In the genomic region with DNA sequence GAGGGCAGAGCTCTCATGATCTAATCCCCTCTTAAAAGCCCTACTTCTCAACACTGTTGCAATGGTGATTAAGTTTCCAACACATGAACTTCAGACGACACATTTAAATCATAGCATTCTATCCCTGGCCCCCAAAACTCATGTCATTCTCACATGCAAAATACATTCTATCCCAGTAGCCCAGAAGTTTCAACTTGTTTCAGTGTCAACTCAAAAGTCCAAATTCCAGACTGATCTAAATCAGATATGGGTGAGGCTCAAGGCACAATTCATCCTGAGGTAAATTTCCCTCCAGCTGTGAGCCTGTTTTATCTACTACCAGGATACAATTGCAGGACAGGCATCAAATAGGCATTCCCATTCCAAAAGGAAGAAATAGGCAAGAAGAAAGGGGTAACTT, we compare ENCODE assay signal across 29 cellular contexts.
"Had no signal": no experiment of that assay in that cellular context is flagged by ENCODE, and none has a peak within 500 bp of the region (broad histone marks: within the 10 kb centered on the region; RNA-seq: fewer than 3 reads in every experiment).

No MANE protein-coding gene starts in this region.

- H3K27ac ChIP-seq: adrenal gland, body of pancreas, coronary artery, dorsolateral prefrontal cortex, heart left ventricle, VCaP had no signal

- DNase-seq: activated CD4-positive, alpha-beta memory T cell treated with anti-CD3 and anti-CD28 coated beads, Interleukin-2, amount 10 ng/mL, durations not matched to agents 7 days and 5 days; activated CD4-positive, alpha-beta T cell treated with anti-CD3 and anti-CD28 coated beads for 1 hour; activated CD4-positive, alpha-beta T cell treated with anti-CD3 and anti-CD28 coated beads for 4 hours; activated CD4-positive, alpha-beta T cell treated with anti-CD3 and anti-CD28 coated beads, Interleukin-2, amount 10 ng/mL, durations not matched to agents 7 days and 5 days; activated CD4-positive, alpha-beta T cell treated with anti-CD3 and anti-CD28 coated beads, Interleukin-2, amount 50 U/mL, for 4 hours; activated CD8-positive, alpha-beta memory T cell treated with anti-CD3 and anti-CD28 coated beads, Interleukin-2, amount 50 U/mL, for 48 hours; activated gamma-delta T cell; activated naive CD4-positive, alpha-beta T cell; activated naive CD4-positive, alpha-beta T cell treated with anti-CD3 and anti-CD28 coated beads, Interleukin-2, amount 10 ng/mL, durations not matched to agents 7 days and 5 days; activated T-cell treated with anti-CD3 and anti-CD28 coated beads for 4 hours; activated T-cell treated with anti-CD3 and anti-CD28 coated beads, Interleukin-2, amount 50 U/mL, for 24 hours; activated T-cell treated with anti-CD3 and anti-CD28 coated beads, Interleukin-2, amount 50 U/mL, for 72 hours; adrenal gland; amygdala; aorta; body of pancreas; dorsolateral prefrontal cortex; effector memory CD4-positive, alpha-beta T cell; endodermal cell; foreskin fibroblast; heart left ventricle; T-helper 2 cell had no signal

- H3K9me3 ChIP-seq: adrenal gland, body of pancreas, heart left ventricle had no signal

- H3K27ac Mint-ChIP-seq: activated CD4-positive, alpha-beta memory T cell treated with anti-CD3 and anti-CD28 coated beads, Interleukin-2, amount 10 ng/mL, durations not matched to agents 7 days and 5 days; activated CD4-positive, alpha-beta T cell treated with anti-CD3 and anti-CD28 coated beads, Interleukin-2, amount 10 ng/mL, durations not matched to agents 7 days and 5 days; activated naive CD4-positive, alpha-beta T cell treated with anti-CD3 and anti-CD28 coated beads, Interleukin-2, amount 10 ng/mL, durations not matched to agents 7 days and 5 days; activated naive CD4-positive, alpha-beta T cell treated with anti-CD3 and anti-CD28 coated beads, Interleukin-2, amount 50 U/mL, for 72 hours; activated T-cell treated with anti-CD3 and anti-CD28 coated beads, Interleukin-2, amount 50 U/mL, for 24 hours; activated T-cell treated with anti-CD3 and anti-CD28 coated beads, Interleukin-2, amount 50 U/mL, for 72 hours; dendritic cell treated with granulocyte-macrophage colony-stimulating factor and Interleukin-4, amounts not matched to agents 40 ng/mL and 50 ng/mL, for 4 days; endodermal cell; WTC11 had no signal

- H3K4me1 Mint-ChIP-seq: activated CD4-positive, alpha-beta T cell treated with anti-CD3 and anti-CD28 coated beads, Interleukin-2, amount 10 ng/mL, durations not matched to agents 7 days and 5 days; activated naive CD4-positive, alpha-beta T cell treated with anti-CD3 and anti-CD28 coated beads, Interleukin-2, amount 10 ng/mL, durations not matched to agents 7 days and 5 days; central memory CD8-positive, alpha-beta T cell; endodermal cell; WTC11 had no signal

- H3K27me3 Mint-ChIP-seq: activated CD4-positive, alpha-beta memory T cell treated with anti-CD3 and anti-CD28 coated beads, Interleukin-2, amount 10 ng/mL, durations not matched to agents 7 days and 5 days; activated CD4-positive, alpha-beta T cell treated with anti-CD3 and anti-CD28 coated beads, Interleukin-2, amount 10 ng/mL, durations not matched to agents 7 days and 5 days; activated naive CD4-positive, alpha-beta T cell treated with anti-CD3 and anti-CD28 coated beads, Interleukin-2, amount 10 ng/mL, durations not matched to agents 7 days and 5 days; activated T-cell treated with anti-CD3 and anti-CD28 coated beads, Interleukin-2, amount 50 U/mL, for 24 hours; central memory CD8-positive, alpha-beta T cell; dendritic cell treated with granulocyte-macrophage colony-stimulating factor and Interleukin-4, amounts not matched to agents 40 ng/mL and 50 ng/mL, for 4 days had no signal

- H3K9me3 Mint-ChIP-seq: activated CD4-positive, alpha-beta memory T cell treated with anti-CD3 and anti-CD28 coated beads, Interleukin-2, amount 10 ng/mL, durations not matched to agents 7 days and 5 days; activated CD4-positive, alpha-beta T cell treated with anti-CD3 and anti-CD28 coated beads, Interleukin-2, amount 10 ng/mL, durations not matched to agents 7 days and 5 days; activated naive CD4-positive, alpha-beta T cell treated with anti-CD3 and anti-CD28 coated beads, Interleukin-2, amount 10 ng/mL, durations not matched to agents 7 days and 5 days; activated T-cell treated with anti-CD3 and anti-CD28 coated beads, Interleukin-2, amount 50 U/mL, for 24 hours; activated T-cell treated with anti-CD3 and anti-CD28 coated beads, Interleukin-2, amount 50 U/mL, for 72 hours; central memory CD8-positive, alpha-beta T cell; dendritic cell treated with granulocyte-macrophage colony-stimulating factor and Interleukin-4, amounts not matched to agents 40 ng/mL and 50 ng/mL, for 4 days; endodermal cell; WTC11 had no signal

- ATAC-seq: activated naive CD4-positive, alpha-beta T cell treated with anti-CD3 and anti-CD28 coated beads, Interleukin-2, amount 50 U/mL, for 72 hours; activated T-cell treated with anti-CD3 and anti-CD28 coated beads, Interleukin-2, amount 50 U/mL, for 72 hours; body of pancreas; esophagus mucosa; heart left ventricle; WTC11 had no signal

- H3K36me3 Mint-ChIP-seq: WTC11 had no signal

- H3K27me3 ChIP-seq: adrenal gland, body of pancreas, dorsolateral prefrontal cortex, heart left ventricle had no signal

- H3K4me3 Mint-ChIP-seq: activated CD4-positive, alpha-beta memory T cell treated with anti-CD3 and anti-CD28 coated beads, Interleukin-2, amount 10 ng/mL, durations not matched to agents 7 days and 5 days; activated CD4-positive, alpha-beta T cell treated with anti-CD3 and anti-CD28 coated beads, Interleukin-2, amount 10 ng/mL, durations not matched to agents 7 days and 5 days; activated naive CD4-positive, alpha-beta T cell treated with anti-CD3 and anti-CD28 coated beads, Interleukin-2, amount 10 ng/mL, durations not matched to agents 7 days and 5 days; activated T-cell treated with anti-CD3 and anti-CD28 coated beads, Interleukin-2, amount 50 U/mL, for 24 hours; activated T-cell treated with anti-CD3 and anti-CD28 coated beads, Interleukin-2, amount 50 U/mL, for 72 hours; central memory CD8-positive, alpha-beta T cell; dendritic cell treated with granulocyte-macrophage colony-stimulating factor and Interleukin-4, amounts not matched to agents 40 ng/mL and 50 ng/mL, for 4 days; endodermal cell; WTC11 had no signal

- H3K4me3 ChIP-seq: adrenal gland, body of pancreas, coronary artery, dorsolateral prefrontal cortex, heart left ventricle had no signal

- H3K4me1 ChIP-seq: adrenal gland, body of pancreas had no signal
